Comparison of ENCODE assay signal across 1 cellular context in the genomic region with DNA sequence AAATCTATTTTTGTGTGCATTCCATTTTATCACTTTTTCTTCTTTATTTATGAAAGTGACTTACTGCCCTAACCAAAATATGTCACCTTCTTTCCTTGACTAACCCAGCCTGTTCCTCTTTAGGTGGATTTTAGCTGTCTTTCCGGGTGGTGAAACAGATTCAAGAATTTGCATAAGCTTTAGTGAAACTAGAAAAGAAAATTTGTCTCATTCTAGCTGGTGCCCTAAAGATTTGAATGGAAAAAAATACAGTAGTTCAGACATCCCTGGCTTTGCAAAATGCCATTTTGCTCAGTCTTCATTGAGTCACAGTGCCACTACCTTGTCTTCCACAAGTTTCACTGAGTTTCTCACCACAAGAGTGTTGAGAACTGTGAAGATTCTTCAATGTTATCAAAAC.
TF ChIP-seq lines count a peak whose summit lies in the region.

No MANE protein-coding gene starts in this region.

TF ChIP-seq in HepG2, 621 proteins besides CTCF, POLR2A, EP300 and RAD21 (continued from another document):
- TF ChIP-seq, protein P1, sequence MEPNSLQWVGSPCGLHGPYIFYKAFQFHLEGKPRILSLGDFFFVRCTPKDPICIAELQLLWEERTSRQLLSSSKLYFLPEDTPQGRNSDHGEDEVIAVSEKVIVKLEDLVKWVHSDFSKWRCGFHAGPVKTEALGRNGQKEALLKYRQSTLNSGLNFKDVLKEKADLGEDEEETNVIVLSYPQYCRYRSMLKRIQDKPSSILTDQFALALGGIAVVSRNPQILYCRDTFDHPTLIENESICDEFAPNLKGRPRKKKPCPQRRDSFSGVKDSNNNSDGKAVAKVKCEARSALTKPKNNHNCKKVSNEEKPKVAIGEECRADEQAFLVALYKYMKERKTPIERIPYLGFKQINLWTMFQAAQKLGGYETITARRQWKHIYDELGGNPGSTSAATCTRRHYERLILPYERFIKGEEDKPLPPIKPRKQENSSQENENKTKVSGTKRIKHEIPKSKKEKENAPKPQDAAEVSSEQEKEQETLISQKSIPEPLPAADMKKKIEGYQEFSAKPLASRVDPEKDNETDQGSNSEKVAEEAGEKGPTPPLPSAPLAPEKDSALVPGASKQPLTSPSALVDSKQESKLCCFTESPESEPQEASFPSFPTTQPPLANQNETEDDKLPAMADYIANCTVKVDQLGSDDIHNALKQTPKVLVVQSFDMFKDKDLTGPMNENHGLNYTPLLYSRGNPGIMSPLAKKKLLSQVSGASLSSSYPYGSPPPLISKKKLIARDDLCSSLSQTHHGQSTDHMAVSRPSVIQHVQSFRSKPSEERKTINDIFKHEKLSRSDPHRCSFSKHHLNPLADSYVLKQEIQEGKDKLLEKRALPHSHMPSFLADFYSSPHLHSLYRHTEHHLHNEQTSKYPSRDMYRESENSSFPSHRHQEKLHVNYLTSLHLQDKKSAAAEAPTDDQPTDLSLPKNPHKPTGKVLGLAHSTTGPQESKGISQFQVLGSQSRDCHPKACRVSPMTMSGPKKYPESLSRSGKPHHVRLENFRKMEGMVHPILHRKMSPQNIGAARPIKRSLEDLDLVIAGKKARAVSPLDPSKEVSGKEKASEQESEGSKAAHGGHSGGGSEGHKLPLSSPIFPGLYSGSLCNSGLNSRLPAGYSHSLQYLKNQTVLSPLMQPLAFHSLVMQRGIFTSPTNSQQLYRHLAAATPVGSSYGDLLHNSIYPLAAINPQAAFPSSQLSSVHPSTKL (CRISPR knock-in tag; IDR thresholded peaks at IDR 0.05): no peak
- no peak for TF ChIP-seq TBX2 (CRISPR knock-in tag; IDR thresholded peaks at IDR 0.05; ENCODE audit: borderline replicate concordance)
- TF ChIP-seq ZNF678 (CRISPR knock-in tag; IDR thresholded peaks at IDR 0.05): no peak
- no peak for TF ChIP-seq MYNN (CRISPR knock-in tag; IDR thresholded peaks at IDR 0.05; ENCODE audit: low read depth)
- TF ChIP-seq ZNF737 (CRISPR knock-in tag; IDR thresholded peaks at IDR 0.05; ENCODE audit: borderline replicate concordance): no peak
- no peak for TF ChIP-seq ZBTB7B (CRISPR knock-in tag; IDR thresholded peaks at IDR 0.05)
- TF ChIP-seq ZNF782 (CRISPR knock-in tag; IDR thresholded peaks at IDR 0.05; ENCODE audit: borderline replicate concordance): no peak
- TF ChIP-seq, protein P2, sequence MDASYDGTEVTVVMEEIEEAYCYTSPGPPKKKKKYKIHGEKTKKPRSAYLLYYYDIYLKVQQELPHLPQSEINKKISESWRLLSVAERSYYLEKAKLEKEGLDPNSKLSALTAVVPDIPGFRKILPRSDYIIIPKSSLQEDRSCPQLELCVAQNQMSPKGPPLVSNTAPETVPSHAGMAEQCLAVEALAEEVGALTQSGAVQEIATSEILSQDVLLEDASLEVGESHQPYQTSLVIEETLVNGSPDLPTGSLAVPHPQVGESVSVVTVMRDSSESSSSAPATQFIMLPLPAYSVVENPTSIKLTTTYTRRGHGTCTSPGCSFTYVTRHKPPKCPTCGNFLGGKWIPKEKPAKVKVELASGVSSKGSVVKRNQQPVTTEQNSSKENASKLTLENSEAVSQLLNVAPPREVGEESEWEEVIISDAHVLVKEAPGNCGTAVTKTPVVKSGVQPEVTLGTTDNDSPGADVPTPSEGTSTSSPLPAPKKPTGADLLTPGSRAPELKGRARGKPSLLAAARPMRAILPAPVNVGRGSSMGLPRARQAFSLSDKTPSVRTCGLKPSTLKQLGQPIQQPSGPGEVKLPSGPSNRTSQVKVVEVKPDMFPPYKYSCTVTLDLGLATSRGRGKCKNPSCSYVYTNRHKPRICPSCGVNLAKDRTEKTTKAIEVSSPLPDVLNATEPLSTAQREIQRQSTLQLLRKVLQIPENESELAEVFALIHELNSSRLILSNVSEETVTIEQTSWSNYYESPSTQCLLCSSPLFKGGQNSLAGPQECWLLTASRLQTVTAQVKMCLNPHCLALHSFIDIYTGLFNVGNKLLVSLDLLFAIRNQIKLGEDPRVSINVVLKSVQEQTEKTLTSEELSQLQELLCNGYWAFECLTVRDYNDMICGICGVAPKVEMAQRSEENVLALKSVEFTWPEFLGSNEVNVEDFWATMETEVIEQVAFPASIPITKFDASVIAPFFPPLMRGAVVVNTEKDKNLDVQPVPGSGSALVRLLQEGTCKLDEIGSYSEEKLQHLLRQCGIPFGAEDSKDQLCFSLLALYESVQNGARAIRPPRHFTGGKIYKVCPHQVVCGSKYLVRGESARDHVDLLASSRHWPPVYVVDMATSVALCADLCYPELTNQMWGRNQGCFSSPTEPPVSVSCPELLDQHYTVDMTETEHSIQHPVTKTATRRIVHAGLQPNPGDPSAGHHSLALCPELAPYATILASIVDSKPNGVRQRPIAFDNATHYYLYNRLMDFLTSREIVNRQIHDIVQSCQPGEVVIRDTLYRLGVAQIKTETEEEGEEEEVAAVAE (CRISPR knock-in tag; IDR thresholded peaks at IDR 0.05; ENCODE audit: borderline replicate concordance): no peak
- TF ChIP-seq ATF7 (IDR thresholded peaks at IDR 0.05): no peak
- TF ChIP-seq ATF7 (CRISPR knock-in tag; IDR thresholded peaks at IDR 0.05): no peak
- TF ChIP-seq, protein P3, sequence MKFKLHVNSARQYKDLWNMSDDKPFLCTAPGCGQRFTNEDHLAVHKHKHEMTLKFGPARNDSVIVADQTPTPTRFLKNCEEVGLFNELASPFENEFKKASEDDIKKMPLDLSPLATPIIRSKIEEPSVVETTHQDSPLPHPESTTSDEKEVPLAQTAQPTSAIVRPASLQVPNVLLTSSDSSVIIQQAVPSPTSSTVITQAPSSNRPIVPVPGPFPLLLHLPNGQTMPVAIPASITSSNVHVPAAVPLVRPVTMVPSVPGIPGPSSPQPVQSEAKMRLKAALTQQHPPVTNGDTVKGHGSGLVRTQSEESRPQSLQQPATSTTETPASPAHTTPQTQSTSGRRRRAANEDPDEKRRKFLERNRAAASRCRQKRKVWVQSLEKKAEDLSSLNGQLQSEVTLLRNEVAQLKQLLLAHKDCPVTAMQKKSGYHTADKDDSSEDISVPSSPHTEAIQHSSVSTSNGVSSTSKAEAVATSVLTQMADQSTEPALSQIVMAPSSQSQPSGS (CRISPR knock-in tag; IDR thresholded peaks at IDR 0.05): no peak
